8 cellular contexts compared by ENCODE assay signal in the genomic region with DNA sequence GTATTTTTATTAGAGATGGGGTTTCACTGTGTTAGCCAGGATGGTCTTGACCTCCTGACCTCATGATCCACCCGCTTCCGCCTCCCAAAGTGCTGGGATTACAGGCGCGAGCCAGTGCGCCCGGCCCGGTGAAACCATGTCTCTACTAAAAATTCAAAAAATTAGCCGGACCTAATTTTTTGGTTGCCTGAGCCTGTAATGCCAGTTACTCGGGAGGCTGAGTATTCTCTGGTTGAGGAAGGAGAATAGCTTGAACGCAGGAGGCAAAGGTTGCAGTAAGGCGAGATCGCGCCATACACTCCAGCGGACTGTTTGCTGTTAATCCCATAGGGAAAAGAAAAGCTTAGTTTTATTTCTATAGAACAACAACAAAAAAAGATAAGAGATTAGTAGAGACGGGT. TPM values are rescaled to one million over a fixed set of nuclear protein-coding genes. Genes with fewer than 3 reads are reported as not detected.
DNase-seq lines count a peak whose midpoint lies in the region; ATAC-seq and TF ChIP-seq lines count a peak whose summit lies in the region.

No MANE protein-coding gene starts in this region.

- POLR2A ChIA-PET in SK-N-SH (lab: Yijun Ruan, JAX), result interaction anchor here (0.9 to 1.9 kb wide), 6 partner anchors 9 to 325 kb away, joined by 3 to 35 read pairs (median 4); a partner anchor contains a TSS

- ATAC-seq in SK-N-SH treated with all-trans-retinoic acid at 6 μM for 48 hours (no peak), GM21786 (IDR thresholded peaks at IDR 0.05; ENCODE audit: unreplicated experiment) (no peak), GM21825 (IDR thresholded peaks at IDR 0.05; ENCODE audit: unreplicated experiment) (no peak)
- ATAC-seq in activated naive CD4-positive, alpha-beta T cell treated with anti-CD3 and anti-CD28 coated beads, Interleukin-2, amount 50 U/mL, for 72 hours, result no peak

- no peak for TF ChIP-seq POLR2A in suprapubic skin (IDR thresholded peaks at IDR 0.05)

- H3K36me3 ChIP-seq in SK-N-SH (replicated peaks in 1 of 2; ENCODE audit: control insufficient read depth in 1 of 2, insufficient read depth in 2 of 2, low read length in 1 of 2), result no peaks in the 10 kb centered on the region
- H3K36me3 ChIP-seq in suprapubic skin, result no peaks in the 10 kb centered on the region

- H3K27me3 ChIP-seq in SK-N-SH (ENCODE audit: insufficient read depth) (no peaks in the 10 kb centered on the region), suprapubic skin (no peaks in the 10 kb centered on the region)

- no peak for TF ChIP-seq CTCF in SK-N-SH (IDR thresholded peaks at IDR 0.05)
- no peak for TF ChIP-seq CTCF in suprapubic skin (IDR thresholded peaks at IDR 0.05)

- peaks cover 3 to 7% (median 5%) of the 10 kb centered on the region in 3 donors for H3K27me3 Mint-ChIP-seq in immature natural killer cell (ENCODE audit: low read depth in 3 of 3)

- TF ChIP-seq RAD21 in SK-N-SH (IDR thresholded peaks at IDR 0.05; ENCODE audit: low read length), result no peak

- peaks cover 25% of the 10 kb centered on the region for H3F3A ChIP-seq in SK-N-SH (replicated peaks; ENCODE audit: insufficient read depth)

- H3K4me2 ChIP-seq in SK-N-SH, result peak overlapping the region; percentile 70; the same call in 1 of the 2 replicates

- no peaks in the 10 kb centered on the region for H3K79me2 ChIP-seq in SK-N-SH (ENCODE audit: insufficient read depth)

- no peaks in the 10 kb centered on the region for H4K20me1 ChIP-seq in SK-N-SH (ENCODE audit: insufficient read depth)

- H3K4me1 Mint-ChIP-seq in immature natural killer cell, result peaks cover 12 to 22% of the 10 kb centered on the region in 2 donors

- H3K9me3 Mint-ChIP-seq in activated naive CD4-positive, alpha-beta T cell treated with anti-CD3 and anti-CD28 coated beads, Interleukin-2, amount 50 U/mL, for 72 hours, result no peaks in the 10 kb centered on the region
- H3K9me3 Mint-ChIP-seq in immature natural killer cell, result no peaks in the 10 kb centered on the region

- no peak for DNase-seq in SK-N-SH
- DNase-seq in activated naive CD4-positive, alpha-beta T cell treated with anti-CD3 and anti-CD28 coated beads, Interleukin-2, amount 50 U/mL, for 72 hours (ENCODE audit: low spot score in 2 of 2), result peak in 1 of 2 donors; percentile 39
- no peak for DNase-seq in immature natural killer cell
- DNase-seq in suprapubic skin (ENCODE audit: low spot score in 2 of 2), result peak in 1 of 2 donors; percentile 62
- DNase-seq in HK-2 (ENCODE audit: unreplicated experiment), result no peak

- no peaks in the 10 kb centered on the region for H3K36me3 Mint-ChIP-seq in activated naive CD4-positive, alpha-beta T cell treated with anti-CD3 and anti-CD28 coated beads, Interleukin-2, amount 50 U/mL, for 72 hours
- H3K36me3 Mint-ChIP-seq in immature natural killer cell, result no peaks in the 10 kb centered on the region

- H3K9me3 ChIP-seq in SK-N-SH, result no peaks in the 10 kb centered on the region
- H3K9me3 ChIP-seq in suprapubic skin, result no peaks in the 10 kb centered on the region

- H2AFZ ChIP-seq in SK-N-SH (ENCODE audit: low read depth), result no peak overlapping the region

- H3K27ac ChIP-seq in SK-N-SH (ENCODE audit: low read depth in 2 of 2, low read length in 1 of 2) (peak overlapping the region; percentile 71 to 92), suprapubic skin (peak overlapping the region; percentile 90)

- H3K4me1 ChIP-seq in SK-N-SH (ENCODE audit: control insufficient read depth in 1 of 2, insufficient read depth in 2 of 2, low read depth in 1 of 2, low read length in 1 of 2) (no peaks in the 10 kb centered on the region; a peak in 1 of 4 replicates), suprapubic skin (peaks cover 10% of the 10 kb centered on the region)

- WGBS in SK-N-SH (ENCODE audit: low lambda C conversion rate), result 56% methylated on average over 15 of the region's 15 CpGs
- 54% methylated on average over 14 of the region's 15 CpGs for WGBS in suprapubic skin

- no peak for TF ChIP-seq EP300 in SK-N-SH (IDR thresholded peaks at IDR 0.05; ENCODE audit: borderline replicate concordance in 1 of 2, low read depth in 1 of 2, low read length in 1 of 2)
- TF ChIP-seq EP300 in suprapubic skin (IDR thresholded peaks at IDR 0.05), result no peak

- peak overlapping the region; percentile 88 to 95 (median 91) for H3K4me3 Mint-ChIP-seq in immature natural killer cell

- H3K9me2 ChIP-seq in SK-N-SH, result no peaks in the 10 kb centered on the region

- H3K27ac Mint-ChIP-seq in activated naive CD4-positive, alpha-beta T cell treated with anti-CD3 and anti-CD28 coated beads, Interleukin-2, amount 50 U/mL, for 72 hours, result peak overlapping the region; percentile 99 to 100
- peak overlapping the region; percentile 92 to 98 (median 96) for H3K27ac Mint-ChIP-seq in immature natural killer cell

- CTCF ChIA-PET in SK-N-SH (lab: Yijun Ruan, JAX), result interaction anchor here (1.0 to 1.9 kb wide), 3 partner anchors 12 to 44 kb away, joined by 3 to 9 read pairs (median 4); no protein-coding TSS in a partner anchor

- H3K9ac ChIP-seq in SK-N-SH, result peak overlapping the region; percentile 54; the same call in 1 of the 2 replicates

- H3K4me3 ChIP-seq in SK-N-SH (ENCODE audit: low read depth in 2 of 2, low read length in 1 of 2) (peak overlapping the region; percentile 33 to 44; a peak in 3 of 4 replicates), suprapubic skin (peak overlapping the region; percentile 46)

TF ChIP-seq in SK-N-SH, 30 proteins besides CTCF, POLR2A, EP300 and RAD21 (continues in another document):
- TF ChIP-seq, protein P1, sequence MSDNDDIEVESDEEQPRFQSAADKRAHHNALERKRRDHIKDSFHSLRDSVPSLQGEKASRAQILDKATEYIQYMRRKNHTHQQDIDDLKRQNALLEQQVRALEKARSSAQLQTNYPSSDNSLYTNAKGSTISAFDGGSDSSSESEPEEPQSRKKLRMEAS (IDR thresholded peaks at IDR 0.05; ENCODE audit: low read depth), result no peak
- TF ChIP-seq RFX5 (IDR thresholded peaks at IDR 0.05; ENCODE audit: low read length) (no peak), YY1 (IDR thresholded peaks at IDR 0.05; ENCODE audit: low read depth) (no peak), SIN3A (IDR thresholded peaks at IDR 0.05; ENCODE audit: borderline replicate concordance, low read depth, low read length) (no peak), GABPA (IDR thresholded peaks at IDR 0.05; ENCODE audit: low read depth) (no peak)
- TF ChIP-seq, protein P2, sequence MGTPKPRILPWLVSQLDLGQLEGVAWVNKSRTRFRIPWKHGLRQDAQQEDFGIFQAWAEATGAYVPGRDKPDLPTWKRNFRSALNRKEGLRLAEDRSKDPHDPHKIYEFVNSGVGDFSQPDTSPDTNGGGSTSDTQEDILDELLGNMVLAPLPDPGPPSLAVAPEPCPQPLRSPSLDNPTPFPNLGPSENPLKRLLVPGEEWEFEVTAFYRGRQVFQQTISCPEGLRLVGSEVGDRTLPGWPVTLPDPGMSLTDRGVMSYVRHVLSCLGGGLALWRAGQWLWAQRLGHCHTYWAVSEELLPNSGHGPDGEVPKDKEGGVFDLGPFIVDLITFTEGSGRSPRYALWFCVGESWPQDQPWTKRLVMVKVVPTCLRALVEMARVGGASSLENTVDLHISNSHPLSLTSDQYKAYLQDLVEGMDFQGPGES (IDR thresholded peaks at IDR 0.05; ENCODE audit: low read depth, low read length), result no peak

TF ChIP-seq in SK-N-SH treated with all-trans-retinoic acid at 6 μM for 48 hours, 23 proteins besides CTCF, POLR2A, EP300 and RAD21 (continues in another document):
- TF ChIP-seq ZNF565 (CRISPR knock-in tag; conservative IDR thresholded peaks at IDR 0.05; ENCODE audit: low read depth) (no peak), BACH2 (CRISPR knock-in tag; IDR thresholded peaks at IDR 0.05; ENCODE audit: borderline replicate concordance) (no peak)
- TF ChIP-seq, protein P3, sequence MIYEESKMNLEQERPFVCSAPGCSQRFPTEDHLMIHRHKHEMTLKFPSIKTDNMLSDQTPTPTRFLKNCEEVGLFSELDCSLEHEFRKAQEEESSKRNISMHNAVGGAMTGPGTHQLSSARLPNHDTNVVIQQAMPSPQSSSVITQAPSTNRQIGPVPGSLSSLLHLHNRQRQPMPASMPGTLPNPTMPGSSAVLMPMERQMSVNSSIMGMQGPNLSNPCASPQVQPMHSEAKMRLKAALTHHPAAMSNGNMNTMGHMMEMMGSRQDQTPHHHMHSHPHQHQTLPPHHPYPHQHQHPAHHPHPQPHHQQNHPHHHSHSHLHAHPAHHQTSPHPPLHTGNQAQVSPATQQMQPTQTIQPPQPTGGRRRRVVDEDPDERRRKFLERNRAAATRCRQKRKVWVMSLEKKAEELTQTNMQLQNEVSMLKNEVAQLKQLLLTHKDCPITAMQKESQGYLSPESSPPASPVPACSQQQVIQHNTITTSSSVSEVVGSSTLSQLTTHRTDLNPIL (CRISPR knock-in tag; IDR thresholded peaks at IDR 0.05; ENCODE audit: low read depth), result no peak
- TF ChIP-seq, protein P4, sequence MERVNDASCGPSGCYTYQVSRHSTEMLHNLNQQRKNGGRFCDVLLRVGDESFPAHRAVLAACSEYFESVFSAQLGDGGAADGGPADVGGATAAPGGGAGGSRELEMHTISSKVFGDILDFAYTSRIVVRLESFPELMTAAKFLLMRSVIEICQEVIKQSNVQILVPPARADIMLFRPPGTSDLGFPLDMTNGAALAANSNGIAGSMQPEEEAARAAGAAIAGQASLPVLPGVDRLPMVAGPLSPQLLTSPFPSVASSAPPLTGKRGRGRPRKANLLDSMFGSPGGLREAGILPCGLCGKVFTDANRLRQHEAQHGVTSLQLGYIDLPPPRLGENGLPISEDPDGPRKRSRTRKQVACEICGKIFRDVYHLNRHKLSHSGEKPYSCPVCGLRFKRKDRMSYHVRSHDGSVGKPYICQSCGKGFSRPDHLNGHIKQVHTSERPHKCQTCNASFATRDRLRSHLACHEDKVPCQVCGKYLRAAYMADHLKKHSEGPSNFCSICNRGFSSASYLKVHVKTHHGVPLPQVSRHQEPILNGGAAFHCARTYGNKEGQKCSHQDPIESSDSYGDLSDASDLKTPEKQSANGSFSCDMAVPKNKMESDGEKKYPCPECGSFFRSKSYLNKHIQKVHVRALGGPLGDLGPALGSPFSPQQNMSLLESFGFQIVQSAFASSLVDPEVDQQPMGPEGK (CRISPR knock-in tag; IDR thresholded peaks at IDR 0.05; ENCODE audit: borderline replicate concordance), result no peak

RNA-seq across cellular contexts. Expression of a gene that starts 29.9 kb away (rescaled TPM):
- 0.05 TPM in 1 of 2 replicates, not detected in the other for polyA plus RNA-seq in SK-N-SH (2012; rRNA removed)
- polyA plus RNA-seq in SK-N-SH (2012; cell fraction: cytosol; rRNA removed), result 0.10 TPM in 1 of 2 replicates, not detected in the other
- not detected in 2 replicates for polyA plus RNA-seq in SK-N-SH (2012; cell fraction: nucleus; rRNA removed)
- total RNA-seq in activated naive CD4-positive, alpha-beta T cell treated with anti-CD3 and anti-CD28 coated beads, Interleukin-2, amount 50 U/mL, for 72 hours, result not detected
- polyA plus RNA-seq in immature natural killer cell, result not detected
- not detected for total RNA-seq in suprapubic skin

RNA-seq across cellular contexts. Expression of a gene that starts 55.1 kb away (rescaled TPM):
- polyA plus RNA-seq in SK-N-SH (2012; rRNA removed) (44.6 and 77.3 TPM in 2 replicates), immature natural killer cell (1,000 to 10,000 TPM; 3,408 to 4,367 (median 4,229) TPM)
- 60.3 and 73.3 TPM in 2 replicates for polyA plus RNA-seq in SK-N-SH (2012; cell fraction: cytosol; rRNA removed)
- 41.9 and 93.1 TPM in 2 replicates for polyA plus RNA-seq in SK-N-SH (2012; cell fraction: nucleus; rRNA removed)
- 100 to 1,000 TPM in 1 of 2 donors, 10 to 100 TPM in 1; 67.9 to 120 TPM for total RNA-seq in activated naive CD4-positive, alpha-beta T cell treated with anti-CD3 and anti-CD28 coated beads, Interleukin-2, amount 50 U/mL, for 72 hours
- 1,000 to 10,000 TPM; 2,326 to 8,649 (median 2,541) TPM for total RNA-seq in suprapubic skin

Comparison
In these comparisons a context has a peak if more than half of its experiments do, and no peak if none do; other contexts are left out.
1. RNA of a gene that starts 55.1 kb away (total RNA-seq): 2,326 to 8,649 TPM in suprapubic skin; 67.9 to 120 TPM in activated naive CD4-positive, alpha-beta T cell treated with anti-CD3 and anti-CD28 coated beads, Interleukin-2, amount 50 U/mL, for 72 hours; every median in the first group is over 10 times any median in the second.